9 cellular contexts compared by ENCODE assay signal in genomic region chr22:44496844-44497217, GRCh38. TPM values are rescaled to one million over a fixed set of nuclear protein-coding genes. Genes with fewer than 3 reads are reported as not detected.
DNase-seq lines count a peak whose midpoint lies in the region; ATAC-seq and TF ChIP-seq lines count a peak whose summit lies in the region.
"Had no signal": no experiment of that assay in that cellular context is flagged by ENCODE, and none has a peak within 500 bp of the region (broad histone marks: within the 10 kb centered on the region; RNA-seq: fewer than 3 reads in every experiment).

No MANE protein-coding gene starts in this region.

- H3K27me3 ChIP-seq in skeletal muscle tissue (ENCODE audit: control insufficient read depth in 3 of 3, insufficient read depth in 3 of 3, low read length in 3 of 3) = no peaks in the 10 kb centered on the region
- H3K27me3 ChIP-seq: body of pancreas had no signal

- POLR2A ChIA-PET in activated CD4-positive, alpha-beta T cell treated with anti-CD3 and anti-CD28 coated beads for 36 hours (lab: Charles Lee) = no interaction called here
- POLR2A ChIA-PET in activated B cell treated with CpG ODN at 0.5 μM for 24 hours (lab: Charles Lee) = no interaction called here

- peaks cover 4% of the 10 kb centered on the region for H3K9me3 Mint-ChIP-seq in activated CD4-positive, alpha-beta T cell treated with anti-CD3 and anti-CD28 coated beads for 36 hours (ENCODE audit: low read depth)
- peaks cover 9% of the 10 kb centered on the region for H3K9me3 Mint-ChIP-seq in activated B cell treated with CpG ODN at 0.5 μM for 24 hours

- DNase-seq in activated CD4-positive, alpha-beta T cell treated with anti-CD3 and anti-CD28 coated beads for 36 hours = no peak
- no peak for DNase-seq in activated CD4-positive, alpha-beta T cell treated with anti-CD3 and anti-CD28 coated beads for 1 hour
- DNase-seq in activated B cell treated with CpG ODN at 0.5 μM for 24 hours (no peak), fibroblast of the aortic adventitia (ENCODE audit: low read depth) (no peak), erythroblast (lab: John Stamatoyannopoulos, UW) (no peak)
- DNase-seq in activated effector memory CD4-positive, alpha-beta T cell treated with anti-CD3 and anti-CD28 coated beads, Interleukin-2, amount 50 U/mL, for 16 hours = no peak
- no peak for DNase-seq in stimulated activated CD4-positive, alpha-beta T cell treated with anti-CD3 and anti-CD28 coated beads, Interleukin-4, amount 100 ng/mL, for 24 hours

- peaks cover 18% of the 10 kb centered on the region for H3K36me3 Mint-ChIP-seq in activated CD4-positive, alpha-beta T cell treated with anti-CD3 and anti-CD28 coated beads for 36 hours (ENCODE audit: low read depth)
- no peaks in the 10 kb centered on the region for H3K36me3 Mint-ChIP-seq in activated B cell treated with CpG ODN at 0.5 μM for 24 hours (ENCODE audit: low read depth)

- H3K9me3 ChIP-seq in skeletal muscle tissue (ENCODE audit: control insufficient read depth in 3 of 3, low read length in 3 of 3) = no peaks in the 10 kb centered on the region
- H3K9me3 ChIP-seq: body of pancreas had no signal

- H3K4me1 ChIP-seq in skeletal muscle tissue (ENCODE audit: control insufficient read depth in 3 of 3, insufficient read depth in 3 of 3, low read length in 3 of 3) = peaks cover 13 to 34% (median 15%) of the 10 kb centered on the region in 3 donors

- CTCF ChIA-PET in activated CD4-positive, alpha-beta T cell treated with anti-CD3 and anti-CD28 coated beads for 36 hours (lab: Charles Lee) = no interaction called here
- CTCF ChIA-PET in activated B cell treated with CpG ODN at 0.5 μM for 24 hours (lab: Charles Lee) = no interaction called here

- H3K27me3 Mint-ChIP-seq in activated CD4-positive, alpha-beta T cell treated with anti-CD3 and anti-CD28 coated beads for 36 hours = no peaks in the 10 kb centered on the region
- peaks cover 7% of the 10 kb centered on the region for H3K27me3 Mint-ChIP-seq in activated B cell treated with CpG ODN at 0.5 μM for 24 hours

- peaks cover 5 to 18% (median 10%) of the 10 kb centered on the region in 3 donors for H3K36me3 ChIP-seq in skeletal muscle tissue (ENCODE audit: control insufficient read depth in 3 of 3, insufficient read depth in 3 of 3, low read length in 3 of 3)

- H3K27ac ChIP-seq in skeletal muscle tissue (ENCODE audit: low read depth, low read length) = peak overlapping the region; percentile 77

- H3K27ac Mint-ChIP-seq in activated CD4-positive, alpha-beta T cell treated with anti-CD3 and anti-CD28 coated beads for 36 hours = no peak overlapping the region
- H3K27ac Mint-ChIP-seq in activated B cell treated with CpG ODN at 0.5 μM for 24 hours = no peak overlapping the region

- peak overlapping the region; percentile 68 for H3K4me3 Mint-ChIP-seq in activated CD4-positive, alpha-beta T cell treated with anti-CD3 and anti-CD28 coated beads for 36 hours
- H3K4me3 Mint-ChIP-seq in activated B cell treated with CpG ODN at 0.5 μM for 24 hours = peak overlapping the region; percentile 48

- intact Hi-C loops in activated CD4-positive, alpha-beta T cell treated with anti-CD3 and anti-CD28 coated beads for 36 hours (cut with DNase I, micrococcal nuclease) = loop anchor here (5.0 kb wide), 3 partner anchors 40 to 1310 kb away; partner anchors contain the start of genes SAMM50 (in 1 of the 2) and TTLL12 (in 1 of the 2)
- intact Hi-C loops in activated B cell treated with CpG ODN at 0.5 μM for 24 hours (cut with micrococcal nuclease) = loop anchor here (10.0 kb wide), 1 partner anchor 312 kb away; the partner anchor contains the start of gene PARVG

- no peak for TF ChIP-seq POLR2A in erythroblast (IDR thresholded peaks at IDR 0.05; ENCODE audit: low read length)

- H3K4me1 Mint-ChIP-seq in activated CD4-positive, alpha-beta T cell treated with anti-CD3 and anti-CD28 coated beads for 36 hours = peaks cover 32% of the 10 kb centered on the region
- H3K4me1 Mint-ChIP-seq in activated B cell treated with CpG ODN at 0.5 μM for 24 hours = peaks cover 11% of the 10 kb centered on the region

- no peak for ATAC-seq in activated CD4-positive, alpha-beta T cell treated with anti-CD3 and anti-CD28 coated beads for 36 hours
- ATAC-seq in activated B cell treated with CpG ODN at 0.5 μM for 24 hours (ENCODE audit: low read depth) = no peak

- H3K9ac ChIP-seq in skeletal muscle tissue (ENCODE audit: low read depth in 1 of 3, low read length in 3 of 3) = peak overlapping the region in 2 of 3 donors; percentile 69 to 84

- H3K4me3 ChIP-seq in fibroblast of the aortic adventitia (ENCODE audit: low read depth, low read length) (peak overlapping the region; percentile 75), skeletal muscle tissue (ENCODE audit: low read length in 3 of 3) (peak overlapping the region; percentile 69 to 82 (median 77))

- TF ChIP-seq CTCF in activated B cell treated with CpG ODN at 0.5 μM for 24 hours (IDR thresholded peaks at IDR 0.05) (no peak), fibroblast of the aortic adventitia (IDR thresholded peaks at IDR 0.05; ENCODE audit: insufficient read depth, low read length) (no peak)

RNA-seq across cellular contexts. Expression of gene RTL6, which starts 1.2 kb away (rescaled TPM):
- 1 to 10 TPM; 7.4 to 8.0 TPM for total RNA-seq in activated CD4-positive, alpha-beta T cell treated with anti-CD3 and anti-CD28 coated beads for 36 hours
- 6.9 and 7.0 TPM in 2 replicates for total RNA-seq in activated B cell treated with CpG ODN at 0.5 μM for 24 hours
- total RNA-seq in fibroblast of the aortic adventitia (ENCODE audit: low replicate concordance) = 14.3 and 28.7 TPM in 2 replicates
- 19.3 TPM for total RNA-seq in skeletal muscle tissue
